18 cellular contexts compared by ENCODE assay signal in the genomic region with DNA sequence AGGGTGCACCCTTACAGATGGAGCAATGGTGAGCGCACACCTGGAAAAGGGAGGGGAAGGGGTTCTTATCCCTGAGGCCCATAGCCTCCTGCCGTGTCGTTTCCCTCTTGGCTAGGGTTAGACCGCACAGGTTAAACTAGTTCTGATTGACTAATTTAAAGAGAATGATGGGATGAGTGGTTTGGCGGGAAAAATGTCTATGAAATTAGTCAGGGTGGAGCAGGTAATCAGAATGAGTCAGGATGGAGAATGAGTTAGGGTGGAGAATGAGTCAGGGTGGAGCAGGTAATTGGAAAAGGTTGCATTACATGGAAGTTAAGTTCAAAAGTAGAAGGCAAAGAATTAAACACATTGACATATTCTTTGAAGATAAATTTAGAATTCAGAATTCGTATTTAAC.
"Had no signal": no experiment of that assay in that cellular context is flagged by ENCODE, and none has a peak within 500 bp of the region (broad histone marks: within the 10 kb centered on the region; RNA-seq: fewer than 3 reads in every experiment).

No MANE protein-coding gene starts in this region.

- H3K4me3 ChIP-seq: colonic mucosa, heart left ventricle, lung, neural progenitor cell, ovary had no signal

- H3K4me2 ChIP-seq: neural progenitor cell had no signal

- H3K27me3 ChIP-seq: colonic mucosa, heart left ventricle, neural progenitor cell, ovary had no signal

- DNase-seq: colonic mucosa; dermis blood vessel endothelial cell; heart left ventricle; hippocampal formation; left colon; left ventricle myocardium superior; mesenchymal stem cell; midbrain; ovary; right cardiac atrium; stimulated activated CD4-positive, alpha-beta T cell treated with anti-CD3 and anti-CD28 coated beads, Interleukin-15, amount 100 ng/mL, for 24 hours; stimulated activated CD4-positive, alpha-beta T cell treated with anti-CD3 and anti-CD28 coated beads, Interleukin-1b, Interleukin-23, amount 100 ng/mL, for 48 hours; stimulated activated CD4-positive, alpha-beta T cell treated with anti-CD3 and anti-CD28 coated beads, Interleukin-4, amount 100 ng/mL, for 24 hours; stimulated activated naive B cell treated with anti-CD40 and anti-IgM and Interleukin-4, amounts not matched to agents 10 μg/mL and 1 μg/mL and 100 μg/mL, for 72 hours had no signal

- FAIRE-seq: frontal cortex had no signal

- H3K27ac ChIP-seq: colonic mucosa, heart left ventricle, neural progenitor cell, ovary had no signal

- H2AFZ ChIP-seq: neural progenitor cell had no signal

- H3K9me3 ChIP-seq: colonic mucosa, heart left ventricle, ovary had no signal

- H3K36me3 ChIP-seq: colonic mucosa, heart left ventricle, neural progenitor cell, ovary had no signal

- H3K4me1 ChIP-seq: colonic mucosa, heart left ventricle, neural progenitor cell had no signal

- ATAC-seq: left colon; left ventricle myocardium superior; natural killer cell treated with Interleukin-12 subunit alpha and Interleukin-12 subunit beta and Interleukin-15 and Interleukin-18, amount 100 ng/mL, for 72 hours; right cardiac atrium; stimulated activated naive B cell treated with anti-CD40 and anti-IgM and Interleukin-4, amounts not matched to agents 10 μg/mL and 1 μg/mL and 100 μg/mL, for 72 hours had no signal
